Comparison of ENCODE assay signal across 8 cellular contexts in genomic region chr20:5127859-5128409, GRCh38. TPM values are rescaled to one million over a fixed set of nuclear protein-coding genes. Genes with fewer than 3 reads are reported as not detected.
A peak's percentile ranks its signal among the peaks of the same experiment; 100 is the strongest.
DNase-seq lines count a peak whose midpoint lies in the region; ATAC-seq and TF ChIP-seq lines count a peak whose summit lies in the region.

No MANE protein-coding gene starts in this region.

- peaks cover 19% of the 10 kb centered on the region for H3K36me3 Mint-ChIP-seq in CD8-positive, alpha-beta T cell
- H3K36me3 Mint-ChIP-seq in endodermal cell (ENCODE audit: low read depth) (peaks cover 10% of the 10 kb centered on the region), osteocyte (ENCODE audit: unreplicated experiment) (no peaks in the 10 kb centered on the region)

- peak overlapping the region; percentile 95 for H3K4me3 Mint-ChIP-seq in CD8-positive, alpha-beta T cell
- H3K4me3 Mint-ChIP-seq in endodermal cell, result peak overlapping the region; percentile 94
- peak overlapping the region; percentile 89 for H3K4me3 Mint-ChIP-seq in osteocyte (ENCODE audit: unreplicated experiment)

- H3K27ac Mint-ChIP-seq in CD8-positive, alpha-beta T cell, result peak overlapping the region; percentile 99
- peak overlapping the region; percentile 97 for H3K27ac Mint-ChIP-seq in endodermal cell
- peak overlapping the region; percentile 87 for H3K27ac Mint-ChIP-seq in osteocyte (ENCODE audit: unreplicated experiment)

- no peaks in the 10 kb centered on the region for H3K9me3 ChIP-seq in CD8-positive, alpha-beta T cell (ENCODE audit: low read length)
- no peaks in the 10 kb centered on the region for H3K9me3 ChIP-seq in endodermal cell (ENCODE audit: control insufficient read depth, low read length)

- no peaks in the 10 kb centered on the region for H3K9me3 Mint-ChIP-seq in CD8-positive, alpha-beta T cell
- H3K9me3 Mint-ChIP-seq in endodermal cell (no peaks in the 10 kb centered on the region), osteocyte (ENCODE audit: unreplicated experiment) (no peaks in the 10 kb centered on the region)

- H3K4me1 ChIP-seq in CD8-positive, alpha-beta T cell (ENCODE audit: insufficient read depth, low read length), result peaks cover 28% of the 10 kb centered on the region
- H3K4me1 ChIP-seq in endodermal cell (ENCODE audit: control insufficient read depth, insufficient read depth, low read length), result no peaks in the 10 kb centered on the region

- no peaks in the 10 kb centered on the region for H3K36me3 ChIP-seq in CD8-positive, alpha-beta T cell (ENCODE audit: insufficient read depth, low read length)
- H3K36me3 ChIP-seq in endodermal cell (ENCODE audit: control insufficient read depth, insufficient read depth, low read length), result peaks cover 4% of the 10 kb centered on the region

- H3K9ac ChIP-seq in endodermal cell (ENCODE audit: extremely low read depth, low read length, poor library complexity, severe bottlenecking), result peak overlapping the region; percentile 93

- peak overlapping the region; percentile 68 for H3K4me3 ChIP-seq in CD8-positive, alpha-beta T cell (ENCODE audit: low read depth, low read length)
- H3K4me3 ChIP-seq in endodermal cell (ENCODE audit: low read length), result peak overlapping the region; percentile 96

- WGBS in endodermal cell (ENCODE audit: insufficient coverage in 1 of 2, insufficient read length in 1 of 2), 2 experiments, result 55 to 65% methylated on average over 6 of the region's 6 CpGs

- H3K27me3 ChIP-seq in CD8-positive, alpha-beta T cell (ENCODE audit: insufficient read depth, low read length), result no peaks in the 10 kb centered on the region
- H3K27me3 ChIP-seq in endodermal cell (ENCODE audit: control insufficient read depth, insufficient read depth, low read length, poor library complexity, severe bottlenecking), result no peaks in the 10 kb centered on the region

- CTCF ChIA-PET in CD8-positive, alpha-beta T cell (lab: Charles Lee), result interaction anchor here (1.2 to 3.5 kb wide), 5 partner anchors 37 to 320 kb away, joined by 3 to 57 read pairs (median 6); no protein-coding TSS in a partner anchor

- H3K27me3 Mint-ChIP-seq in CD8-positive, alpha-beta T cell (ENCODE audit: low read depth), result no peaks in the 10 kb centered on the region
- H3K27me3 Mint-ChIP-seq in endodermal cell (ENCODE audit: insufficient read depth) (no peaks in the 10 kb centered on the region), osteocyte (ENCODE audit: unreplicated experiment) (no peaks in the 10 kb centered on the region)

- no peak for TF ChIP-seq CTCF in CD8-positive, alpha-beta T cell (IDR thresholded peaks at IDR 0.05)
- TF ChIP-seq CTCF in endodermal cell (conservative IDR thresholded peaks at IDR 0.05) (no peak), osteocyte (IDR thresholded peaks at IDR 0.05) (no peak)

- intact Hi-C loops in CD8-positive, alpha-beta T cell (cut with DNase I, micrococcal nuclease), result loop anchor here (1.0 to 10.0 kb wide), 4 partner anchors 9 to 827 kb away; partner anchors contain the start of genes MCM8 (in 2 of the 2), TRMT6 (in 2 of the 2) and PCNA (in 1 of the 2)

- ATAC-seq in CD8-positive, alpha-beta T cell, result no peak
- ATAC-seq in HG03280 (IDR thresholded peaks at IDR 0.05; ENCODE audit: unreplicated experiment) (no peak), GM21737 (IDR thresholded peaks at IDR 0.05; ENCODE audit: unreplicated experiment) (no peak), GM18520 (IDR thresholded peaks at IDR 0.05; ENCODE audit: unreplicated experiment) (no peak)

- H3K4me1 Mint-ChIP-seq in CD8-positive, alpha-beta T cell (ENCODE audit: low read depth), result peaks cover 33% of the 10 kb centered on the region
- H3K4me1 Mint-ChIP-seq in endodermal cell, result peaks cover 13% of the 10 kb centered on the region
- peaks cover 31% of the 10 kb centered on the region for H3K4me1 Mint-ChIP-seq in osteocyte (ENCODE audit: unreplicated experiment)

- POLR2A ChIA-PET in CD8-positive, alpha-beta T cell (lab: Charles Lee), result interaction anchor here (0.8 to 3.0 kb wide), 4 partner anchors 9 to 65 kb away, joined by 3 to 16 read pairs (median 8); partner anchors contain the start of gene PCNA

- DNase-seq in CD8-positive, alpha-beta T cell, result no peak
- DNase-seq in NCI-H748 (lab: John Stamatoyannopoulos, UW; ENCODE audit: unreplicated experiment) (peak; percentile 27), endodermal cell (no peak), osteocyte (ENCODE audit: extremely low spot score, unreplicated experiment) (peak; percentile 42), NCI-H1436 (lab: John Stamatoyannopoulos, UW) (no peak)

- peak overlapping the region; percentile 98 for H3K27ac ChIP-seq in CD8-positive, alpha-beta T cell (ENCODE audit: low read depth, low read length)
- H3K27ac ChIP-seq in endodermal cell (ENCODE audit: low read depth, low read length), result no peak overlapping the region

RNA-seq across cellular contexts. Expression of gene CDS2, which starts 1.1 kb away (rescaled TPM):
- 10 to 100 TPM; 68.7 to 70.9 TPM for total RNA-seq in CD8-positive, alpha-beta T cell
- total RNA-seq in endodermal cell (10 to 100 TPM; 66.8 to 77.1 TPM), osteocyte (42.5 and 43.2 TPM in 2 replicates)
- polyA plus RNA-seq in endodermal cell (2013, experiment 1 of 2), result 33.0 TPM
- 33.7 TPM for polyA plus RNA-seq in endodermal cell (2013, experiment 2 of 2)

RNA-seq across cellular contexts. Expression of gene PCNA, which starts 8.2 kb away (rescaled TPM):
- 10 to 100 TPM; 40.2 to 40.6 TPM for total RNA-seq in CD8-positive, alpha-beta T cell
- total RNA-seq in endodermal cell (100 to 1,000 TPM; 168 to 169 TPM), osteocyte (63.4 and 65.6 TPM in 2 replicates)
- polyA plus RNA-seq in endodermal cell (2013, experiment 1 of 2), result 270 TPM
- 257 TPM for polyA plus RNA-seq in endodermal cell (2013, experiment 2 of 2)

RNA-seq across cellular contexts. Expression of gene TMEM230, which starts 15.1 kb away (rescaled TPM):
- 10 to 100 TPM; 20.7 to 23.5 TPM for total RNA-seq in CD8-positive, alpha-beta T cell
- total RNA-seq in endodermal cell (10 to 100 TPM; 80.3 to 83.3 TPM), osteocyte (97.4 and 101 TPM in 2 replicates)
- 119 TPM for polyA plus RNA-seq in endodermal cell (2013, experiment 1 of 2)
- polyA plus RNA-seq in endodermal cell (2013, experiment 2 of 2), result 107 TPM

Comparison
In these comparisons a context has a peak if more than half of its experiments do, and no peak if none do; other contexts are left out.
1. DNase-seq: peak in NCI-H748 (single experiment) and osteocyte (single experiment); none in CD8-positive, alpha-beta T cell (0 of 7), endodermal cell (single experiment) and NCI-H1436 (single experiment).
2. Peak in every context shown above with its lines, with median percentiles within 50 percentile points of each other: H3K27ac Mint-ChIP-seq and H3K4me3 Mint-ChIP-seq.